ENCODE assay signal across 18 cellular contexts in the genomic region with DNA sequence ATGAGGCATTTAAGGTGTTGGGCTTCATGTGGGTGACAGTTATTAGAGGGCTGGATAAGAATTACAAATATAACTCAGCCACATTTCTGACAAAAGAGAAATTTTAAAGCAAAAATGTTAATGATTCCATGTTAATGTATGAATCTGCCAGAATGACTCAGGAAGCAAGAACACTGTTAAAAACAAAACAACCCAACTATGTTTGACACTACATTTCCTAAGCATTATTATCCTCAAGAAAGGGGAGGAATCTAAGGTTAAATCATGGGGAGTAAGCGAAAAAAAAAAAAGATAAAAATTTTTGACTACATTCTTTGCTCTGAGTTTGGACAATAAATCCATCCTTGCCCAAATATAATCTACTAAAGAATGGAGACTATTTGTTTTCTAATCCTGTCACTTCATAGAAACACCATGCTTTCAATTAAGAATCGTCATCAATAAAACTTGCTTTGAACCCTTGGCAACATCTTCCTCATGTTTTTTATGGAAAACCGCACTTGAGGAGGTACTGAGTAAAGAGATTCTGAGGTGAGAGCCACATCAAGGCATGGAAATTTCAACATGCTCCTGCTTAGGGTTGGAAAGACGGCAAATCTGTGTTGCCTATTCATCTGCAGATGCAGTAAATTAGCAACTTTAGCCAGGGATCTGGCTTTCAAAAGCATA. TPM values are rescaled to one million over a fixed set of nuclear protein-coding genes. Genes with fewer than 3 reads are reported as not detected.
DNase-seq lines count a peak whose midpoint lies in the region; ATAC-seq, FAIRE-seq and TF ChIP-seq lines count a peak whose summit lies in the region.
"Had no signal": no experiment of that assay in that cellular context is flagged by ENCODE, and none has a peak within 500 bp of the region (broad histone marks: within the 10 kb centered on the region; RNA-seq: fewer than 3 reads in every experiment).

No MANE protein-coding gene starts in this region.

- CTCF ChIA-PET in MCF 10A (lab: Yijun Ruan, JAX) (interaction anchor here (0.8 to 2.1 kb wide), 3 partner anchors 10 to 26 kb away, joined by 3 to 8 read pairs (median 3); partner anchors contain the start of gene MAML2), mammary epithelial cell (lab: Charles Lee; ENCODE audit: low non-redundant PET) (no interaction called here)

- in situ Hi-C loops in mammary epithelial cell (cut with MboI; ENCODE audit: low sequenced_read_pairs in 2 of 2), result no loop called here

- DNase-seq in MCF 10A (ENCODE audit: unreplicated experiment), result no peak
- no peak for DNase-seq in mammary epithelial cell
- DNase-seq in astrocyte (ENCODE audit: low read depth), result peak; percentile 68
- no peak for DNase-seq in lower lobe of right lung
- DNase-seq in uterus, result no peak
- no peak for DNase-seq in testis
- DNase-seq: activated CD4-positive, alpha-beta memory T cell treated with anti-CD3 and anti-CD28 coated beads for 36 hours; activated naive CD4-positive, alpha-beta T cell treated with anti-CD3 and anti-CD28 coated beads, Interleukin-2, amount 10 ng/mL, durations not matched to agents 7 days and 5 days; left cardiac atrium; NCI-H1105 treated with DMSO at 0.1 percent for 48 hours; NCI-H446; stimulated activated CD4-positive, alpha-beta T cell treated with anti-CD3 and anti-CD28 coated beads, Interleukin-12 subunit alpha, Interleukin-12 subunit beta, amount 100 ng/mL, for 4 hours; T1000 had no signal

- FAIRE-seq in astrocyte (lab: Jason Lieb, UNC), result peak; percentile 39

- dilution Hi-C loops in mammary epithelial cell (cut with HindIII; ENCODE audit: low sequenced_read_pairs), result no loop called here

- no TSS peak for BruUV-seq in MCF 10A (replicated peaks; lab: Mats Ljungman, UMichigan)
- no TSS peak for BruUV-seq in mammary epithelial cell (replicated peaks; lab: Mats Ljungman, UMichigan)

- ATAC-seq in lower lobe of right lung (no peak), HG02973 (IDR thresholded peaks at IDR 0.05; ENCODE audit: unreplicated experiment) (no peak), GM18505 (IDR thresholded peaks at IDR 0.05; ENCODE audit: unreplicated experiment) (no peak)
- ATAC-seq: gastroesophageal sphincter had no signal

- intact Hi-C loops in MCF 10A (cut with micrococcal nuclease) (no loop called here), mammary epithelial cell (cut with micrococcal nuclease) (no loop called here), lower lobe of right lung (cut with DNase I) (no loop called here), uterus (cut with DNase I; ENCODE audit: low total_unique reads) (no loop called here), testis (cut with DNase I; ENCODE audit: low total_unique reads) (no loop called here)

- H3K27me3 Mint-ChIP-seq in MCF 10A (ENCODE audit: insufficient read depth, unreplicated experiment) (no peaks in the 10 kb centered on the region), astrocyte (ENCODE audit: low read depth, unreplicated experiment) (no peaks in the 10 kb centered on the region)
- H3K27me3 Mint-ChIP-seq: activated CD4-positive, alpha-beta memory T cell treated with anti-CD3 and anti-CD28 coated beads for 36 hours; activated naive CD4-positive, alpha-beta T cell treated with anti-CD3 and anti-CD28 coated beads, Interleukin-2, amount 10 ng/mL, durations not matched to agents 7 days and 5 days; dendritic cell treated with granulocyte-macrophage colony-stimulating factor and Interleukin-4, amounts not matched to agents 40 ng/mL and 50 ng/mL, for 4 days had no signal

- WGBS in mammary epithelial cell (ENCODE audit: low coverage, missing lambda C conversion rate), result 82% methylated on average over 4 of the region's 4 CpGs
- WGBS in testis, 2 donors, result 75 to 76% methylated on average over 4 of the region's 4 CpGs

- TF ChIP-seq CTCF in MCF 10A (IDR thresholded peaks at IDR 0.05; ENCODE audit: unreplicated experiment) (no peak), mammary epithelial cell (conservative IDR thresholded peaks at IDR 0.05 in 1 of 2, IDR thresholded peaks at IDR 0.05 in 1 of 2; ENCODE audit: extremely low read depth in 1 of 2, insufficient read depth in 1 of 2, low read depth in 1 of 2, low read length in 2 of 2) (no peak), astrocyte (IDR thresholded peaks at IDR 0.05; ENCODE audit: insufficient read depth, low read depth, low read length) (no peak), lower lobe of right lung (IDR thresholded peaks at IDR 0.05) (no peak), uterus (IDR thresholded peaks at IDR 0.05) (no peak), testis (IDR thresholded peaks at IDR 0.05) (no peak)

- peaks cover 4% of the 10 kb centered on the region for H3K36me3 ChIP-seq in mammary epithelial cell (ENCODE audit: insufficient read depth, low read length)
- H3K36me3 ChIP-seq in astrocyte (ENCODE audit: insufficient read depth, low read length), result peaks cover 6% of the 10 kb centered on the region
- no peaks in the 10 kb centered on the region for H3K36me3 ChIP-seq in lower lobe of right lung
- H3K36me3 ChIP-seq in uterus, result no peaks in the 10 kb centered on the region
- H3K36me3 ChIP-seq in testis (ENCODE audit: low read depth, missing control alignments), result no peaks in the 10 kb centered on the region
- H3K36me3 ChIP-seq: gastroesophageal sphincter had no signal

- H3K4me1 ChIP-seq in mammary epithelial cell (ENCODE audit: insufficient read depth, low read length) (peaks cover 6% of the 10 kb centered on the region), astrocyte (ENCODE audit: insufficient read depth, low read length) (peaks cover 43% of the 10 kb centered on the region), lower lobe of right lung (peaks cover 96% of the 10 kb centered on the region), uterus (peaks cover 0 to 8% of the 10 kb centered on the region in 2 donors), testis (peaks cover 32% of the 10 kb centered on the region)

- H3K9me3 Mint-ChIP-seq in MCF 10A (ENCODE audit: unreplicated experiment) (no peaks in the 10 kb centered on the region), astrocyte (ENCODE audit: unreplicated experiment) (no peaks in the 10 kb centered on the region)
- H3K9me3 Mint-ChIP-seq: activated CD4-positive, alpha-beta memory T cell treated with anti-CD3 and anti-CD28 coated beads for 36 hours; activated naive CD4-positive, alpha-beta T cell treated with anti-CD3 and anti-CD28 coated beads, Interleukin-2, amount 10 ng/mL, durations not matched to agents 7 days and 5 days; dendritic cell treated with granulocyte-macrophage colony-stimulating factor and Interleukin-4, amounts not matched to agents 40 ng/mL and 50 ng/mL, for 4 days had no signal

- POLR2A ChIA-PET in MCF 10A (lab: Yijun Ruan, JAX), result interaction anchor here (1.0 to 1.6 kb wide), 2 partner anchors 26 to 49 kb away, joined by 3 to 5 read pairs; no protein-coding TSS in a partner anchor

- no peak overlapping the region for H3K9ac ChIP-seq in mammary epithelial cell (ENCODE audit: insufficient read depth, low read length)
- H3K9ac ChIP-seq in astrocyte (ENCODE audit: low read length), result peak overlapping the region; percentile 18

- H3K36me3 Mint-ChIP-seq in MCF 10A (ENCODE audit: insufficient read depth, unreplicated experiment) (peaks cover 6% of the 10 kb centered on the region), astrocyte (ENCODE audit: low read depth, unreplicated experiment) (peaks cover 13% of the 10 kb centered on the region)

- H3K4me3 ChIP-seq in mammary epithelial cell (replicated peaks in 1 of 3; ENCODE audit: insufficient read depth in 1 of 3, low read depth in 2 of 3, low read length in 3 of 3), result no peak overlapping the region
- H3K4me3 ChIP-seq in astrocyte (ENCODE audit: insufficient read depth, low read depth, low read length), result no peak overlapping the region
- H3K4me3 ChIP-seq in lower lobe of right lung, result no peak overlapping the region
- H3K4me3 ChIP-seq in uterus, result no peak overlapping the region
- no peak overlapping the region for H3K4me3 ChIP-seq in testis
- H3K4me3 ChIP-seq: gastroesophageal sphincter had no signal

- H3K27me3 ChIP-seq in mammary epithelial cell (ENCODE audit: insufficient read depth, low read length) (no peaks in the 10 kb centered on the region), astrocyte (ENCODE audit: insufficient read depth, low read length) (no peaks in the 10 kb centered on the region), lower lobe of right lung (ENCODE audit: low read depth) (no peaks in the 10 kb centered on the region), uterus (no peaks in the 10 kb centered on the region), testis (no peaks in the 10 kb centered on the region)
- H3K27me3 ChIP-seq: gastroesophageal sphincter had no signal

- H3K4me1 Mint-ChIP-seq in MCF 10A (ENCODE audit: insufficient read depth, unreplicated experiment) (peaks cover 58% of the 10 kb centered on the region), astrocyte (ENCODE audit: low read depth, unreplicated experiment) (peaks cover 60% of the 10 kb centered on the region)

- H3K27ac ChIP-seq in mammary epithelial cell (ENCODE audit: insufficient read depth, low read depth, low read length), result no peak overlapping the region
- H3K27ac ChIP-seq in astrocyte (ENCODE audit: low read depth, low read length), result peak overlapping the region; percentile 22
- H3K27ac ChIP-seq in lower lobe of right lung, result peak overlapping the region; percentile 66
- H3K27ac ChIP-seq in uterus, result peak overlapping the region; percentile 43 to 71
- H3K27ac ChIP-seq in testis, result peak overlapping the region in 1 of 2 donors; percentile 70
- H3K27ac ChIP-seq: gastroesophageal sphincter, RWPE1 had no signal

- H4K20me1 ChIP-seq in mammary epithelial cell (ENCODE audit: insufficient read depth, low read length) (no peaks in the 10 kb centered on the region), astrocyte (ENCODE audit: insufficient read depth, low read length) (peaks cover 5% of the 10 kb centered on the region)

- H3K27ac Mint-ChIP-seq in MCF 10A (ENCODE audit: low read depth, unreplicated experiment) (peak overlapping the region; percentile 39), astrocyte (ENCODE audit: unreplicated experiment) (peak overlapping the region; percentile 49)
- H3K27ac Mint-ChIP-seq: activated CD4-positive, alpha-beta memory T cell treated with anti-CD3 and anti-CD28 coated beads for 36 hours had no signal

- no peak overlapping the region for H3K4me2 ChIP-seq in mammary epithelial cell (ENCODE audit: insufficient read depth, low read depth, low read length)
- H3K4me2 ChIP-seq in astrocyte (ENCODE audit: low read length), result peak overlapping the region; percentile 24

- H2AFZ ChIP-seq in mammary epithelial cell (ENCODE audit: low read depth, low read length), result no peak overlapping the region
- no peak overlapping the region for H2AFZ ChIP-seq in astrocyte (ENCODE audit: low read depth, low read length)

- H3K4me3 Mint-ChIP-seq in MCF 10A (ENCODE audit: unreplicated experiment) (no peak overlapping the region), astrocyte (ENCODE audit: unreplicated experiment) (no peak overlapping the region)
- H3K4me3 Mint-ChIP-seq: activated CD4-positive, alpha-beta memory T cell treated with anti-CD3 and anti-CD28 coated beads for 36 hours; activated naive CD4-positive, alpha-beta T cell treated with anti-CD3 and anti-CD28 coated beads, Interleukin-2, amount 10 ng/mL, durations not matched to agents 7 days and 5 days; dendritic cell treated with granulocyte-macrophage colony-stimulating factor and Interleukin-4, amounts not matched to agents 40 ng/mL and 50 ng/mL, for 4 days had no signal

- H3K79me2 ChIP-seq in mammary epithelial cell (ENCODE audit: insufficient read depth, low read length), result peaks cover 75% of the 10 kb centered on the region
- peaks cover 98% of the 10 kb centered on the region for H3K79me2 ChIP-seq in astrocyte (ENCODE audit: insufficient read depth, low read length)

- TF ChIP-seq POLR2A in uterus (IDR thresholded peaks at IDR 0.05) (no peak), testis (IDR thresholded peaks at IDR 0.05) (no peak), GM18505 (IDR thresholded peaks at IDR 0.05; ENCODE audit: borderline replicate concordance, extremely low read depth, insufficient read depth, insufficient read length) (no peak)

- H3K9me3 ChIP-seq in mammary epithelial cell (replicated peaks; ENCODE audit: insufficient read depth, low read length) (no peaks in the 10 kb centered on the region), astrocyte (ENCODE audit: insufficient read depth, low read depth, low read length) (no peaks in the 10 kb centered on the region), lower lobe of right lung (no peaks in the 10 kb centered on the region), uterus (no peaks in the 10 kb centered on the region), testis (no peaks in the 10 kb centered on the region)
- H3K9me3 ChIP-seq: gastroesophageal sphincter had no signal

RNA-seq across cellular contexts. Expression of gene MAML2, which starts 9.8 kb away (rescaled TPM):
- total RNA-seq in MCF 10A (2022) (5.3 and 8.6 TPM in 2 replicates), mammary epithelial cell (10 to 100 TPM in 1 of 2 donors, 1 to 10 TPM in 1; 9.5 to 14.2 TPM), astrocyte (27.1 and 27.4 TPM in 2 replicates), lower lobe of right lung (31.5 TPM), uterus (10 to 100 TPM in 3 of 4 donors, 1 to 10 TPM in 1; 8.2 to 35.9 (median 19.8) TPM), testis (10 to 100 TPM; 17.6 to 23.6 TPM)
- polyA plus RNA-seq in mammary epithelial cell (7.5 TPM), testis (ENCODE audit: insufficient read depth, low read depth, low replicate concordance) (5.1 TPM)
- 15.6 TPM for polyA minus RNA-seq in mammary epithelial cell

RNA-seq across cellular contexts. Expression of gene CCDC82, which starts 56.5 kb away (rescaled TPM):
- total RNA-seq in MCF 10A (2022) (15.8 and 21.4 TPM in 2 replicates), mammary epithelial cell (10 to 100 TPM; 14.3 to 17.9 TPM), astrocyte (23.4 and 26.2 TPM in 2 replicates), lower lobe of right lung (27.1 TPM), uterus (10 to 100 TPM; 36.9 to 48.8 (median 42.5) TPM), testis (10 to 100 TPM; 42.5 to 50.9 TPM)
- polyA plus RNA-seq in mammary epithelial cell (4.7 TPM), testis (ENCODE audit: insufficient read depth, low read depth, low replicate concordance) (36.6 TPM)
- 3.5 TPM for polyA minus RNA-seq in mammary epithelial cell

RNA-seq across cellular contexts. Expression of gene JRKL, which starts 56.6 kb away (rescaled TPM):
- total RNA-seq in MCF 10A (2022) (11.5 and 16.3 TPM in 2 replicates), mammary epithelial cell (1 to 10 TPM; 7.2 to 9.6 TPM), astrocyte (13.4 and 13.9 TPM in 2 replicates), lower lobe of right lung (11.0 TPM), uterus (10 to 100 TPM in 2 of 4 donors, 1 to 10 TPM in 2; 2.4 to 27.7 (median 7.5) TPM), testis (1 to 10 TPM; 6.9 to 9.1 TPM)
- polyA plus RNA-seq in mammary epithelial cell (3.0 TPM), testis (ENCODE audit: insufficient read depth, low read depth, low replicate concordance) (9.7 TPM)
- polyA minus RNA-seq in mammary epithelial cell, result 4.7 TPM
